Comparison of ENCODE assay signal across 2 cellular contexts in genomic region chr12:132617822-132618682, GRCh38.
TF ChIP-seq lines count a peak whose summit lies in the region.

No MANE protein-coding gene starts in this region.

TF ChIP-seq in HEK293T, 16 proteins besides CTCF, POLR2A, EP300 and RAD21:
- TF ChIP-seq, protein P1, sequence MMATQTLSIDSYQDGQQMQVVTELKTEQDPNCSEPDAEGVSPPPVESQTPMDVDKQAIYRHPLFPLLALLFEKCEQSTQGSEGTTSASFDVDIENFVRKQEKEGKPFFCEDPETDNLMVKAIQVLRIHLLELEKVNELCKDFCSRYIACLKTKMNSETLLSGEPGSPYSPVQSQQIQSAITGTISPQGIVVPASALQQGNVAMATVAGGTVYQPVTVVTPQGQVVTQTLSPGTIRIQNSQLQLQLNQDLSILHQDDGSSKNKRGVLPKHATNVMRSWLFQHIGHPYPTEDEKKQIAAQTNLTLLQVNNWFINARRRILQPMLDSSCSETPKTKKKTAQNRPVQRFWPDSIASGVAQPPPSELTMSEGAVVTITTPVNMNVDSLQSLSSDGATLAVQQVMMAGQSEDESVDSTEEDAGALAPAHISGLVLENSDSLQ (IDR thresholded peaks at IDR 0.05) = no peak
- no peak for TF ChIP-seq CTBP1 (IDR thresholded peaks at IDR 0.05; ENCODE audit: borderline replicate concordance)
- no peak for TF ChIP-seq FOXA1 (IDR thresholded peaks at IDR 0.05)
- peak; percentile 94 for TF ChIP-seq L3MBTL2 (conservative IDR thresholded peaks at IDR 0.05)
TF ChIP-seq in HEK293T: peak in this region for 1.

TF ChIP-seq in K562, 482 proteins besides CTCF, POLR2A, EP300 and RAD21:
- TF ChIP-seq TRIM28 (IDR thresholded peaks at IDR 0.05) (no peak), KLF13 (tag; IDR thresholded peaks at IDR 0.05; ENCODE audit: borderline replicate concordance, low read depth) (no peak), E2F6 (IDR thresholded peaks at IDR 0.05; ENCODE audit: borderline replicate concordance in 1 of 2, extremely low read depth in 1 of 2, insufficient read depth in 1 of 2, insufficient read length in 1 of 2, low read depth in 1 of 2, low read length in 1 of 2, poor library complexity in 1 of 2, severe bottlenecking in 1 of 2) (peak in 1 of 2 experiments; percentile 60), CBX2 (IDR thresholded peaks at IDR 0.05; ENCODE audit: insufficient read depth, low read length, poor library complexity, severe bottlenecking) (no peak), ZNF668 (CRISPR knock-in tag; IDR thresholded peaks at IDR 0.05) (no peak), LCOR (CRISPR knock-in tag; IDR thresholded peaks at IDR 0.05) (no peak), POLR2G (IDR thresholded peaks at IDR 0.05; ENCODE audit: low read depth, low read length) (peak; percentile 68), RBM22 (IDR thresholded peaks at IDR 0.05; ENCODE audit: low read depth, low read length, poor library complexity, severe bottlenecking) (peak; percentile 49), ZNF551 (CRISPR knock-in tag; IDR thresholded peaks at IDR 0.05) (no peak), ZNF75A (CRISPR knock-in tag; IDR thresholded peaks at IDR 0.05) (no peak), CBFA2T2 (conservative IDR thresholded peaks at IDR 0.05) (no peak)
- TF ChIP-seq, protein P2, sequence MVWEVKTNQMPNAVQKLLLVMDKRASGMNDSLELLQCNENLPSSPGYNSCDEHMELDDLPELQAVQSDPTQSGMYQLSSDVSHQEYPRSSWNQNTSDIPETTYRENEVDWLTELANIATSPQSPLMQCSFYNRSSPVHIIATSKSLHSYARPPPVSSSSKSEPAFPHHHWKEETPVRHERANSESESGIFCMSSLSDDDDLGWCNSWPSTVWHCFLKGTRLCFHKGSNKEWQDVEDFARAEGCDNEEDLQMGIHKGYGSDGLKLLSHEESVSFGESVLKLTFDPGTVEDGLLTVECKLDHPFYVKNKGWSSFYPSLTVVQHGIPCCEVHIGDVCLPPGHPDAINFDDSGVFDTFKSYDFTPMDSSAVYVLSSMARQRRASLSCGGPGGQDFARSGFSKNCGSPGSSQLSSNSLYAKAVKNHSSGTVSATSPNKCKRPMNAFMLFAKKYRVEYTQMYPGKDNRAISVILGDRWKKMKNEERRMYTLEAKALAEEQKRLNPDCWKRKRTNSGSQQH (CRISPR knock-in tag; IDR thresholded peaks at IDR 0.05) = no peak
- TF ChIP-seq, protein P3, sequence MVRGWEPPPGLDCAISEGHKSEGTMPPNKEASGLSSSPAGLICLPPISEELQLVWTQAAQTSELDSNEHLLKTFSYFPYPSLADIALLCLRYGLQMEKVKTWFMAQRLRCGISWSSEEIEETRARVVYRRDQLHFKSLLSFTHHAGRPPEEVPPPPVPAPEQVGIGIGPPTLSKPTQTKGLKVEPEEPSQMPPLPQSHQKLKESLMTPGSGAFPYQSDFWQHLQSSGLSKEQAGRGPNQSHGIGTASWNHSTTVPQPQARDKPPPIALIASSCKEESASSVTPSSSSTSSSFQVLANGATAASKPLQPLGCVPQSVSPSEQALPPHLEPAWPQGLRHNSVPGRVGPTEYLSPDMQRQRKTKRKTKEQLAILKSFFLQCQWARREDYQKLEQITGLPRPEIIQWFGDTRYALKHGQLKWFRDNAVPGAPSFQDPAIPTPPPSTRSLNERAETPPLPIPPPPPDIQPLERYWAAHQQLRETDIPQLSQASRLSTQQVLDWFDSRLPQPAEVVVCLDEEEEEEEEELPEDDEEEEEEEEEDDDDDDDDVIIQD (CRISPR knock-in tag; IDR thresholded peaks at IDR 0.05) = no peak
TF ChIP-seq in K562: peak in this region for 3.
